In genomic region chr9:78301466-78301865, GRCh38 we compare ENCODE assay signal across 22 cellular contexts. TPM values are rescaled to one million over a fixed set of nuclear protein-coding genes. Genes with fewer than 3 reads are reported as not detected.
DNase-seq lines count a peak whose midpoint lies in the region; ATAC-seq, FAIRE-seq and TF ChIP-seq lines count a peak whose summit lies in the region.
"Had no signal": no experiment of that assay in that cellular context is flagged by ENCODE, and none has a peak within 500 bp of the region (broad histone marks: within the 10 kb centered on the region; RNA-seq: fewer than 3 reads in every experiment).

No MANE protein-coding gene starts in this region.

- H3K36me3 Mint-ChIP-seq in GM23338 (ENCODE audit: low read depth) (peaks cover 95% of the 10 kb centered on the region), WTC11 (peaks cover 61% of the 10 kb centered on the region)

- H3K27ac ChIP-seq in GM23338 (ENCODE audit: low read depth) (no peak overlapping the region), pancreas (peak overlapping the region in 3 of 4 donors; percentile 16 to 75 (median 67)), SK-N-SH (ENCODE audit: low read depth in 2 of 2, low read length in 1 of 2) (peak overlapping the region in 1 of 2 experiments; percentile 34; a peak in 1 of 4 replicates)
- H3K27ac ChIP-seq: BLaER1 treated with 17β-estradiol and CSF1 and Interleukin-3, amounts not matched to agents 10 nM and 100 nM; KMS-11 had no signal

- CTCF ChIA-PET in WTC11 (lab: Charles Lee), result no interaction called here
- CTCF ChIA-PET in SK-N-SH (lab: Yijun Ruan, JAX), result interaction anchor here (1.9 kb wide), 1 partner anchor 68 kb away, joined by 9 read pairs; no protein-coding TSS in a partner anchor

- no peak overlapping the region for H3K9ac ChIP-seq in SK-N-SH
- H3K9ac ChIP-seq: BLaER1 treated with 17β-estradiol and CSF1 and Interleukin-3, amounts not matched to agents 10 nM and 100 nM; KMS-11 had no signal

- no peak overlapping the region for H3K4me3 ChIP-seq in GM23338
- H3K4me3 ChIP-seq in pancreas, result no peak overlapping the region
- H3K4me3 ChIP-seq in SK-N-SH (ENCODE audit: low read depth in 2 of 2, low read length in 1 of 2), result no peak overlapping the region
- H3K4me3 ChIP-seq: BLaER1 treated with 17β-estradiol and CSF1 and Interleukin-3, amounts not matched to agents 10 nM and 100 nM had no signal

- H2AFZ ChIP-seq in GM23338 (no peak overlapping the region), SK-N-SH (ENCODE audit: low read depth) (no peak overlapping the region)

- H3K9me3 Mint-ChIP-seq in GM23338 (peaks cover 8% of the 10 kb centered on the region; the same call in 2 of the 3 replicates), WTC11 (no peaks in the 10 kb centered on the region)
- H3K9me3 Mint-ChIP-seq: CD4-positive, alpha-beta memory T cell had no signal

- H3F3A ChIP-seq in GM23338 (replicated peaks; ENCODE audit: low read depth) (peaks cover 17% of the 10 kb centered on the region), SK-N-SH (replicated peaks; ENCODE audit: insufficient read depth) (no peaks in the 10 kb centered on the region)

- H3K27me3 Mint-ChIP-seq in GM23338 (ENCODE audit: insufficient read depth, low read depth, poor library complexity) (peaks cover 25% of the 10 kb centered on the region), WTC11 (ENCODE audit: low read depth) (no peaks in the 10 kb centered on the region)

- H3K9me3 ChIP-seq in pancreas (no peaks in the 10 kb centered on the region), SK-N-SH (no peaks in the 10 kb centered on the region)
- H3K9me3 ChIP-seq: BLaER1 treated with 17β-estradiol and CSF1 and Interleukin-3, amounts not matched to agents 10 nM and 100 nM; Caco-2 had no signal

- WGBS in pancreas, 2 donors, result 58 to 73% methylated on average over 2 of the region's 2 CpGs
- WGBS in SK-N-SH (ENCODE audit: low lambda C conversion rate), result 89% methylated on average over 2 of the region's 2 CpGs

- peak overlapping the region; percentile 30; the same call in 1 of the 3 replicates for H3K4me3 Mint-ChIP-seq in GM23338
- H3K4me3 Mint-ChIP-seq in WTC11, result no peak overlapping the region
- H3K4me3 Mint-ChIP-seq: CD4-positive, alpha-beta memory T cell had no signal

- ATAC-seq in GM23338, result no peak
- ATAC-seq in WTC11, result no peak
- no peak for ATAC-seq in pancreas
- ATAC-seq in GM18517 (IDR thresholded peaks at IDR 0.05; ENCODE audit: unreplicated experiment), result no peak
- ATAC-seq: PC-3 had no signal

- FAIRE-seq in pancreas (lab: Jason Lieb, UNC), result no peak
- FAIRE-seq: GM18507 had no signal

- no peak for TF ChIP-seq EP300 in SK-N-SH (IDR thresholded peaks at IDR 0.05; ENCODE audit: borderline replicate concordance in 1 of 2, low read depth in 1 of 2, low read length in 1 of 2)

- no peaks in the 10 kb centered on the region for H3K9me2 ChIP-seq in GM23338 (ENCODE audit: insufficient read depth)
- no peaks in the 10 kb centered on the region for H3K9me2 ChIP-seq in SK-N-SH

- peaks cover 32% of the 10 kb centered on the region for H3K4me1 Mint-ChIP-seq in GM23338
- peaks cover 14% of the 10 kb centered on the region for H3K4me1 Mint-ChIP-seq in WTC11

- POLR2A ChIA-PET in WTC11 (lab: Charles Lee), result no interaction called here
- POLR2A ChIA-PET in SK-N-SH (lab: Yijun Ruan, JAX), result no interaction called here

- TF ChIP-seq CTCF in GM23338 (conservative IDR thresholded peaks at IDR 0.05; ENCODE audit: low read depth in 2 of 2) (no peak), WTC11 (IDR thresholded peaks at IDR 0.05) (no peak), pancreas (IDR thresholded peaks at IDR 0.05) (no peak), SK-N-SH (IDR thresholded peaks at IDR 0.05) (no peak)

- intact Hi-C loops in pancreas (cut with DNase I), result no loop called here

- H4K20me1 ChIP-seq in GM23338 (replicated peaks; ENCODE audit: insufficient read depth) (peaks cover 72% of the 10 kb centered on the region), SK-N-SH (ENCODE audit: insufficient read depth) (no peaks in the 10 kb centered on the region)

- H3K4me1 ChIP-seq in GM23338 (ENCODE audit: insufficient read depth) (peaks cover 12% of the 10 kb centered on the region), pancreas (peaks cover 26 to 34% (median 27%) of the 10 kb centered on the region in 3 donors), SK-N-SH (ENCODE audit: control insufficient read depth in 1 of 2, insufficient read depth in 2 of 2, low read depth in 1 of 2, low read length in 1 of 2) (peaks cover 0 to 21% of the 10 kb centered on the region in 2 experiments; a peak in 1 of 4 replicates)
- H3K4me1 ChIP-seq: Caco-2 had no signal

- H3K79me2 ChIP-seq in GM23338 (replicated peaks; ENCODE audit: insufficient read depth) (peaks cover 95% of the 10 kb centered on the region), SK-N-SH (ENCODE audit: insufficient read depth) (peaks cover 5% of the 10 kb centered on the region)

- H3K27ac Mint-ChIP-seq in GM23338 (no peak overlapping the region), WTC11 (0 out of 2 replicates have a peak overlapping the region, but pooled peaks have one; percentile 6)

- H3K4me2 ChIP-seq in GM23338 (no peak overlapping the region), SK-N-SH (no peak overlapping the region)
- H3K4me2 ChIP-seq: BLaER1 treated with 17β-estradiol and CSF1 and Interleukin-3, amounts not matched to agents 10 nM and 100 nM; KMS-11 had no signal

- H3K36me3 ChIP-seq in GM23338 (ENCODE audit: insufficient read depth) (peaks cover 68% of the 10 kb centered on the region), pancreas (no peaks in the 10 kb centered on the region), SK-N-SH (replicated peaks in 1 of 2; ENCODE audit: control insufficient read depth in 1 of 2, insufficient read depth in 2 of 2, low read length in 1 of 2) (peaks cover 28 to 53% of the 10 kb centered on the region in 2 experiments)

- H3K27me3 ChIP-seq in GM23338 (ENCODE audit: insufficient read depth) (no peaks in the 10 kb centered on the region), pancreas (no peaks in the 10 kb centered on the region), SK-N-SH (ENCODE audit: insufficient read depth) (no peaks in the 10 kb centered on the region)

- DNase-seq in GM23338 (ENCODE audit: low spot score) (no peak), WTC11 (ENCODE audit: low spot score) (no peak), kidney glomerular epithelial cell (lab: John Stamatoyannopoulos, UW) (peak; percentile 25), pancreas (no peak), NCI-H2171 treated with DMSO at 0.1 percent for 48 hours (lab: John Stamatoyannopoulos, UW) (no peak), MV-4-11 (lab: John Stamatoyannopoulos, UW) (no peak), SK-N-SH (no peak)
- DNase-seq: Caco-2; CD4-positive, alpha-beta memory T cell; DMS153; GDM1; NCI-H1694; NCI-H2081 treated with DMSO at 0.1 percent for 48 hours; NCI-H446 treated with DMSO at 0.1 percent for 48 hours; NCI-H526 treated with DMSO at 0.1 percent for 48 hours; PC-3; RPMI8226; SHP77 had no signal

- TF ChIP-seq RAD21 in SK-N-SH (IDR thresholded peaks at IDR 0.05; ENCODE audit: low read length), result no peak

TF ChIP-seq in GM23338, 12 proteins besides CTCF, POLR2A, EP300 and RAD21 (continues in another document):
- TF ChIP-seq STAT1 (IDR thresholded peaks at IDR 0.05; ENCODE audit: unreplicated experiment) (no peak), NANOG (IDR thresholded peaks at IDR 0.05; ENCODE audit: borderline replicate concordance) (no peak)

TF ChIP-seq in SK-N-SH, 30 proteins besides CTCF, POLR2A, EP300 and RAD21:
- no peak for TF ChIP-seq CHD2 (IDR thresholded peaks at IDR 0.05; ENCODE audit: low read length, partially characterized antibody)
- no peak for TF ChIP-seq TEAD4 (IDR thresholded peaks at IDR 0.05; ENCODE audit: borderline replicate concordance, insufficient read depth)
- TF ChIP-seq RFX5 (IDR thresholded peaks at IDR 0.05; ENCODE audit: low read length), result no peak
- no peak for TF ChIP-seq MEF2A (IDR thresholded peaks at IDR 0.05; ENCODE audit: borderline replicate concordance, low read depth)
- no peak for TF ChIP-seq ELF1 (IDR thresholded peaks at IDR 0.05)
- no peak for TF ChIP-seq TAF1 (IDR thresholded peaks at IDR 0.05; ENCODE audit: borderline replicate concordance, low read depth, low read length)
- no peak for TF ChIP-seq RXRA (IDR thresholded peaks at IDR 0.05; ENCODE audit: borderline replicate concordance, low read depth)
- TF ChIP-seq IRF3 (IDR thresholded peaks at IDR 0.05; ENCODE audit: low read depth, low read length), result no peak
- TF ChIP-seq MAX (IDR thresholded peaks at IDR 0.05; ENCODE audit: low read depth), result no peak

RNA-seq across cellular contexts. Expression of gene PSAT1, which starts 4.5 kb away (rescaled TPM):
- total RNA-seq in GM23338 (2014; rRNA removed; shearing (Covaris generic)), result 486 and 511 TPM in 2 replicates
- 386 and 414 TPM in 2 replicates for polyA plus RNA-seq in GM23338 (2016; fragmentation: Nextera tagmentation; extraction: Ambion mirVana)
- total RNA-seq in WTC11 (2021), result 169 to 240 TPM (median 173 TPM) in 3 replicates
- 100 to 1,000 TPM in 1 of 6 donors, 10 to 100 TPM in 5; 16.5 to 189 (median 27.8) TPM for total RNA-seq in pancreas
- polyA plus RNA-seq in pancreas, result 1 to 10 TPM; 9.0 to 9.1 TPM
- 37.0 and 52.4 TPM in 2 replicates for polyA plus RNA-seq in SK-N-SH (2012; rRNA removed)
- 48.1 and 52.2 TPM in 2 replicates for polyA plus RNA-seq in SK-N-SH (2012; cell fraction: cytosol; rRNA removed)
- polyA plus RNA-seq in SK-N-SH (2012; cell fraction: nucleus; rRNA removed), result 18.5 and 43.2 TPM in 2 replicates
